Comparison of ENCODE assay signal across 8 cellular contexts in genomic region chr13:28707629-28708427, GRCh38. TPM values are rescaled to one million over a fixed set of nuclear protein-coding genes. Genes with fewer than 3 reads are reported as not detected.
DNase-seq lines count a peak whose midpoint lies in the region; ATAC-seq and TF ChIP-seq lines count a peak whose summit lies in the region.

No MANE protein-coding gene starts in this region.

- no peak overlapping the region for H2AFZ ChIP-seq in fibroblast of lung (ENCODE audit: low read length)

- H3K27ac ChIP-seq in breast epithelium: no peak overlapping the region
- H3K27ac ChIP-seq in fibroblast of lung (ENCODE audit: insufficient read depth, low read length): no peak overlapping the region

- peak overlapping the region; percentile 54 for H3K4me2 ChIP-seq in fibroblast of lung (ENCODE audit: extremely low read depth, insufficient read depth, low read length)

- H3K4me3 Mint-ChIP-seq in MCF 10A (ENCODE audit: unreplicated experiment): no peak overlapping the region

- DNase-seq in MCF 10A (ENCODE audit: unreplicated experiment) (peak; percentile 80), breast epithelium (ENCODE audit: low spot score in 2 of 2) (no peak), NOMO-1 (lab: John Stamatoyannopoulos, UW; ENCODE audit: unreplicated experiment in 2 of 2) (peak; percentile 80 to 99), fibroblast of lung (ENCODE audit: low read depth in 2 of 2) (peak; percentile 65 to 88), NCI-H1092 (lab: John Stamatoyannopoulos, UW) (no peak), activated T-cell treated with anti-CD3 and anti-CD28 coated beads for 4 hours (no peak), NCI-H748 treated with DMSO at 0.1 percent for 48 hours (lab: John Stamatoyannopoulos, UW) (no peak)

- no peaks in the 10 kb centered on the region for H4K20me1 ChIP-seq in fibroblast of lung (ENCODE audit: control insufficient read depth, extremely low read depth, insufficient read depth, low read length)

- TF ChIP-seq POLR2A in breast epithelium (IDR thresholded peaks at IDR 0.05): no peak

- peaks cover 3% of the 10 kb centered on the region for H3K36me3 ChIP-seq in breast epithelium
- H3K36me3 ChIP-seq in fibroblast of lung (ENCODE audit: control insufficient read depth, insufficient read depth, low read length): no peaks in the 10 kb centered on the region

- H3K27me3 Mint-ChIP-seq in MCF 10A (ENCODE audit: insufficient read depth, unreplicated experiment): no peaks in the 10 kb centered on the region

- H3K9me3 ChIP-seq in breast epithelium (no peaks in the 10 kb centered on the region), fibroblast of lung (ENCODE audit: control insufficient read depth, insufficient read depth, low read depth, low read length) (no peaks in the 10 kb centered on the region)

- intact Hi-C loops in MCF 10A (cut with micrococcal nuclease): no loop called here
- intact Hi-C loops in breast epithelium (cut with DNase I; ENCODE audit: low total_unique reads): no loop called here

- peak; percentile 99 for ATAC-seq in HG02759 (IDR thresholded peaks at IDR 0.05; ENCODE audit: unreplicated experiment)

- H3K36me3 Mint-ChIP-seq in MCF 10A (ENCODE audit: insufficient read depth, unreplicated experiment): peaks cover 11% of the 10 kb centered on the region

- H3K27me3 ChIP-seq in breast epithelium: no peaks in the 10 kb centered on the region
- H3K27me3 ChIP-seq in fibroblast of lung (ENCODE audit: control insufficient read depth, insufficient read depth, low read length): no peaks in the 10 kb centered on the region

- H3K4me3 ChIP-seq in breast epithelium (no peak overlapping the region), fibroblast of lung (replicated peaks in 1 of 4; ENCODE audit: control extremely low read depth in 1 of 4, insufficient read depth in 1 of 4, low read depth in 3 of 4, low read length in 4 of 4) (no peak overlapping the region)

- POLR2A ChIA-PET in MCF 10A (lab: Yijun Ruan, JAX): interaction anchor here (0.7 to 1.6 kb wide), 3 partner anchors 10 to 14 kb away, joined by 3 to 5 read pairs (median 4); partner anchors contain the start of gene SLC46A3

- H3K9me3 Mint-ChIP-seq in MCF 10A (ENCODE audit: unreplicated experiment): no peaks in the 10 kb centered on the region

- CTCF ChIA-PET in MCF 10A (lab: Yijun Ruan, JAX): interaction anchor here (0.9 to 1.3 kb wide), 2 partner anchors 10 to 82 kb away, joined by 3 to 4 read pairs; no protein-coding TSS in a partner anchor

- no TSS peak for BruUV-seq in MCF 10A (replicated peaks; lab: Mats Ljungman, UMichigan)

- H3K4me1 ChIP-seq in breast epithelium (no peaks in the 10 kb centered on the region), fibroblast of lung (ENCODE audit: control insufficient read depth, extremely low read depth, insufficient read depth, low read length) (peaks cover 2% of the 10 kb centered on the region)

- TF ChIP-seq CTCF in MCF 10A (IDR thresholded peaks at IDR 0.05; ENCODE audit: unreplicated experiment): no peak
- no peak for TF ChIP-seq CTCF in breast epithelium (IDR thresholded peaks at IDR 0.05)
- no peak for TF ChIP-seq CTCF in fibroblast of lung (conservative IDR thresholded peaks at IDR 0.05 in 1 of 2, IDR thresholded peaks at IDR 0.05 in 1 of 2; ENCODE audit: low read depth in 1 of 2, low read length in 2 of 2)

- H3K79me2 ChIP-seq in fibroblast of lung (ENCODE audit: control insufficient read depth, insufficient read depth, low read length): no peaks in the 10 kb centered on the region

- no peak overlapping the region for H3K27ac Mint-ChIP-seq in MCF 10A (ENCODE audit: low read depth, unreplicated experiment)

- no peak overlapping the region for H3K9ac ChIP-seq in fibroblast of lung (ENCODE audit: insufficient read depth, low read length)

- H3K4me1 Mint-ChIP-seq in MCF 10A (ENCODE audit: insufficient read depth, unreplicated experiment): peaks cover 13% of the 10 kb centered on the region

RNA-seq across cellular contexts. Expression of gene SLC46A3, which starts 10.9 kb away (rescaled TPM):
- total RNA-seq in MCF 10A (2022) (6.4 and 8.1 TPM in 2 replicates), breast epithelium (10 to 100 TPM; 17.1 to 29.7 (median 25.6) TPM), fibroblast of lung (4.6 and 6.4 TPM in 2 replicates)
- 1.5 and 2.6 TPM in 2 replicates for polyA plus RNA-seq in fibroblast of lung
- 0.76 and 1.0 TPM in 2 replicates for polyA plus RNA-seq in fibroblast of lung (2012)
- polyA minus RNA-seq in fibroblast of lung (ENCODE audit: low replicate concordance): 0.30 and 1.0 TPM in 2 replicates

RNA-seq across cellular contexts. Expression of gene POMP, which starts 48.9 kb away (rescaled TPM):
- 103 and 136 TPM in 2 replicates for total RNA-seq in MCF 10A (2022)
- total RNA-seq in breast epithelium: 10 to 100 TPM; 47.3 to 72.5 (median 65.5) TPM
- total RNA-seq in fibroblast of lung: 67.7 and 73.4 TPM in 2 replicates
- polyA plus RNA-seq in fibroblast of lung: 140 and 149 TPM in 2 replicates
- 197 and 204 TPM in 2 replicates for polyA plus RNA-seq in fibroblast of lung (2012)
- 0.55 and 3.0 TPM in 2 replicates for polyA minus RNA-seq in fibroblast of lung (ENCODE audit: low replicate concordance)

Comparison
In these comparisons a context has a peak if more than half of its experiments do, and no peak if none do; other contexts are left out.
1. DNase-seq: peak in MCF 10A (single experiment), NOMO-1 (2 of 2) and fibroblast of lung (2 of 2); none in breast epithelium (0 of 2), NCI-H1092 (single experiment), activated T-cell treated with anti-CD3 and anti-CD28 coated beads for 4 hours (single experiment) and NCI-H748 treated with DMSO at 0.1 percent for 48 hours (single experiment).